ENCODE assay signal across 31 cellular contexts in the genomic region with DNA sequence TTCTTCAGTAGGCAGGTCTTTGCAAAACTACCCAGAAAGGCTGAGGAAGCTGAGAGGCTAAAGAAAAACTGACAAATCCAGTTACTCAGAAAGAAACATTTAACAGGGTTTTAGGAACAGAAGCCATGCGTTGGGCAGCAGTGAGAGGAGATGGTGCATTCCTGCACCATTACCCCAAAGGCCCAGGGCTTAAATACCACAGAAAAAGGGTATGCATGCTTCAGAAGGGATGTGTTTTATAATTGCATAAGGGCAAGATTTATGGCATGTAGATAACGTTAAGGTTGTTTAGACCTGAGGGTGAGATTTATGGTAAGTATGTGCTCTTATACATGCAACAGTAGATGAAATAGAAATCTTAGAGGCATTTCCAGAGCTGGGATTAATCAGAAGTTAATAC. TPM values are rescaled to one million over a fixed set of nuclear protein-coding genes. Genes with fewer than 3 reads are reported as not detected.
A peak's percentile ranks its signal among the peaks of the same experiment; 100 is the strongest.
DNase-seq lines count a peak whose midpoint lies in the region; ATAC-seq, FAIRE-seq and TF ChIP-seq lines count a peak whose summit lies in the region.
"Had no signal": no experiment of that assay in that cellular context is flagged by ENCODE, and none has a peak within 500 bp of the region (broad histone marks: within the 10 kb centered on the region; RNA-seq: fewer than 3 reads in every experiment).

No MANE protein-coding gene starts in this region.

- FAIRE-seq in small intestine (lab: Jason Lieb, UNC), result no peak
- FAIRE-seq: G401.6, RCC 7860 had no signal

- DNase-seq in RWPE2 (ENCODE audit: low spot score), result no peak
- peak; percentile 34 for DNase-seq in iris pigment epithelial cell (ENCODE audit: low read depth)
- DNase-seq in small intestine, result peak; percentile 11
- DNase-seq in G401 (ENCODE audit: low spot score), result no peak
- DNase-seq in HPDE6-E6E7 (ENCODE audit: extremely low spot score), result no peak
- no peak for DNase-seq in WERI-Rb-1
- DNase-seq in NCI-H446 treated with DMSO at 0.1 percent for 48 hours (lab: John Stamatoyannopoulos, UW), result no peak
- DNase-seq: activated CD4-positive, alpha-beta T cell treated with anti-CD3 and anti-CD28 coated beads for 4 hours; activated CD8-positive, alpha-beta T cell treated with anti-CD3 and anti-CD28 coated beads, Interleukin-2, amount 10 ng/mL, durations not matched to agents 7 days and 5 days; activated naive CD4-positive, alpha-beta T cell treated with anti-CD3 and anti-CD28 coated beads, Interleukin-2, amount 50 U/mL, for 16 hours; amniotic stem cell; CD8-positive, alpha-beta memory T cell; Karpas-422; midbrain; naive thymus-derived CD4-positive, alpha-beta T cell; NCI-H1417 treated with DMSO at 0.1 percent for 48 hours; NCI-H345; nucleus accumbens; psoas muscle; SIG-M5; stimulated activated CD4-positive, alpha-beta T cell treated with anti-CD3 and anti-CD28 coated beads, Interleukin-4, amount 100 ng/mL, for 24 hours; SW 1271 had no signal

- TF ChIP-seq CTCF in HEK293 (tag by site-specific recombination; IDR thresholded peaks at IDR 0.05) (no peak), RWPE2 (IDR thresholded peaks at IDR 0.05; ENCODE audit: poor library complexity, severe bottlenecking) (no peak), WERI-Rb-1 (IDR thresholded peaks at IDR 0.05; ENCODE audit: low read depth, low read length) (no peak)

- WGBS in small intestine, 3 donors, result 44 to 65% (median 62%) methylated on average over 2 of the region's 2 CpGs

- no peaks in the 10 kb centered on the region for H3K27me3 ChIP-seq in RWPE2 (ENCODE audit: insufficient read depth, poor library complexity, severe bottlenecking)
- peaks cover 0 to 3% of the 10 kb centered on the region in 2 donors for H3K27me3 ChIP-seq in small intestine (ENCODE audit: control insufficient read depth in 2 of 2, insufficient read depth in 2 of 2, low read length in 2 of 2)
- no peaks in the 10 kb centered on the region for H3K27me3 ChIP-seq in WERI-Rb-1 (ENCODE audit: insufficient read depth, low read depth, severe bottlenecking)
- H3K27me3 ChIP-seq: tibial nerve had no signal

- CTCF ChIA-PET in HEK293 (lab: Yijun Ruan, JAX), result interaction anchor here (0.9 kb wide), 1 partner anchor 16 kb away, joined by 6 read pairs; no protein-coding TSS in a partner anchor

- peaks cover 4 to 12% of the 10 kb centered on the region in 2 experiments; a peak in 2 of 3 replicates for H3K36me3 ChIP-seq in HEK293 (ENCODE audit: control insufficient read depth in 2 of 2, insufficient read depth in 1 of 2, low read length in 2 of 2)
- H3K36me3 ChIP-seq in RWPE2 (ENCODE audit: low read depth), result peaks cover 13% of the 10 kb centered on the region
- no peaks in the 10 kb centered on the region for H3K36me3 ChIP-seq in small intestine (ENCODE audit: control insufficient read depth in 2 of 2, insufficient read depth in 2 of 2, low read length in 2 of 2)
- no peaks in the 10 kb centered on the region for H3K36me3 ChIP-seq in WERI-Rb-1
- H3K36me3 ChIP-seq: tibial nerve had no signal

- H3K27ac ChIP-seq in HEK293 (ENCODE audit: extremely low read depth, low read depth, low read length) (no peak overlapping the region), RWPE2 (ENCODE audit: poor library complexity, severe bottlenecking) (peak overlapping the region; percentile 45), small intestine (ENCODE audit: low read depth in 1 of 2, low read length in 1 of 2) (no peak overlapping the region), WERI-Rb-1 (no peak overlapping the region)
- H3K27ac ChIP-seq: HL-60, psoas muscle, tibial nerve had no signal

- POLR2A ChIA-PET in HEK293 (lab: Yijun Ruan, JAX), result no interaction called here

- peaks cover 14% of the 10 kb centered on the region; the same call in 1 of the 2 replicates for H3K4me1 ChIP-seq in HEK293 (ENCODE audit: control insufficient read depth, insufficient read depth, low read length)
- H3K4me1 ChIP-seq in RWPE2 (ENCODE audit: insufficient read depth, poor library complexity, severe bottlenecking), result peaks cover 20% of the 10 kb centered on the region
- no peaks in the 10 kb centered on the region for H3K4me1 ChIP-seq in small intestine (ENCODE audit: control insufficient read depth in 2 of 2, insufficient read depth in 1 of 2, low read depth in 1 of 2, low read length in 1 of 2)
- H3K4me1 ChIP-seq: psoas muscle had no signal

- H3K9me3 ChIP-seq in HEK293 (ENCODE audit: control insufficient read depth, insufficient read depth, low read depth, low read length) (no peaks in the 10 kb centered on the region), RWPE2 (ENCODE audit: severe bottlenecking) (no peaks in the 10 kb centered on the region), small intestine (ENCODE audit: control insufficient read depth, low read depth) (no peaks in the 10 kb centered on the region), WERI-Rb-1 (ENCODE audit: severe bottlenecking) (no peaks in the 10 kb centered on the region)
- H3K9me3 ChIP-seq: psoas muscle, tibial nerve had no signal

- peak; percentile 13; the same call in 1 of the 3 replicates for ATAC-seq in RWPE2 (ENCODE audit: low read depth)
- ATAC-seq: activated CD8-positive, alpha-beta T cell treated with anti-CD3 and anti-CD28 coated beads, Interleukin-2, amount 10 ng/mL, durations not matched to agents 7 days and 5 days; activated T-helper 17 cell treated with anti-CD3 and anti-CD28 coated beads, Interleukin-2, amount 50 U/mL, for 72 hours; GM23338; naive thymus-derived CD4-positive, alpha-beta T cell; psoas muscle; sciatic nerve had no signal

- H3K4me3 ChIP-seq in HEK293 (ENCODE audit: low read depth, low read length), result no peak overlapping the region
- no peak overlapping the region for H3K4me3 ChIP-seq in RWPE2 (ENCODE audit: severe bottlenecking)
- no peak overlapping the region for H3K4me3 ChIP-seq in small intestine (ENCODE audit: low read depth in 1 of 2, low read length in 2 of 2)
- H3K4me3 ChIP-seq in WERI-Rb-1 (ENCODE audit: low read depth, low read length), result no peak overlapping the region
- H3K4me3 ChIP-seq: GM23338, psoas muscle, tibial nerve had no signal

- in situ Hi-C loops in G401 (cut with HindIII; ENCODE audit: low sequenced_read_pairs), result no loop called here

TF ChIP-seq in HEK293, 187 proteins besides CTCF, POLR2A, EP300 and RAD21 (continues in another document):
- TF ChIP-seq ZNF843 (tag by site-specific recombination; IDR thresholded peaks at IDR 0.05) (peak; percentile 61; the same call in 1 of the 2 replicates), ZNF416 (tag by site-specific recombination; IDR thresholded peaks at IDR 0.05) (no peak), GLIS2 (tag by site-specific recombination; IDR thresholded peaks at IDR 0.05) (no peak), ZNF239 (tag by site-specific recombination; IDR thresholded peaks at IDR 0.05) (no peak), ZNF701 (tag by site-specific recombination; IDR thresholded peaks at IDR 0.05) (no peak), FEZF1 (tag by site-specific recombination; IDR thresholded peaks at IDR 0.05) (peak; percentile 49), TRIM28 (IDR thresholded peaks at IDR 0.05; ENCODE audit: borderline replicate concordance, low read length) (peak; percentile 72; the same call in 1 of the 2 replicates), ZNF274 (IDR thresholded peaks at IDR 0.05; ENCODE audit: low read length) (no peak), ZNF274 (tag by site-specific recombination; IDR thresholded peaks at IDR 0.05; ENCODE audit: borderline replicate concordance) (no peak), PRDM10 (tag by site-specific recombination; IDR thresholded peaks at IDR 0.05) (peak; percentile 66), ZNF624 (tag by site-specific recombination; IDR thresholded peaks at IDR 0.05) (no peak), SP3 (tag by site-specific recombination; IDR thresholded peaks at IDR 0.05) (no peak)
- TF ChIP-seq, protein P1, sequence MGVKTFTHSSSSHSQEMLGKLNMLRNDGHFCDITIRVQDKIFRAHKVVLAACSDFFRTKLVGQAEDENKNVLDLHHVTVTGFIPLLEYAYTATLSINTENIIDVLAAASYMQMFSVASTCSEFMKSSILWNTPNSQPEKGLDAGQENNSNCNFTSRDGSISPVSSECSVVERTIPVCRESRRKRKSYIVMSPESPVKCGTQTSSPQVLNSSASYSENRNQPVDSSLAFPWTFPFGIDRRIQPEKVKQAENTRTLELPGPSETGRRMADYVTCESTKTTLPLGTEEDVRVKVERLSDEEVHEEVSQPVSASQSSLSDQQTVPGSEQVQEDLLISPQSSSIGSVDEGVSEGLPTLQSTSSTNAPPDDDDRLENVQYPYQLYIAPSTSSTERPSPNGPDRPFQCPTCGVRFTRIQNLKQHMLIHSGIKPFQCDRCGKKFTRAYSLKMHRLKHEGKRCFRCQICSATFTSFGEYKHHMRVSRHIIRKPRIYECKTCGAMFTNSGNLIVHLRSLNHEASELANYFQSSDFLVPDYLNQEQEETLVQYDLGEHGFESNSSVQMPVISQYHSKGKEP (tag by site-specific recombination; IDR thresholded peaks at IDR 0.05), result peak; percentile 59

RNA-seq across cellular contexts. Expression of gene C3orf52, which starts 10.0 kb away (rescaled TPM):
- polyA plus RNA-seq in small intestine, result 1 to 10 TPM; 3.8 to 5.9 (median 4.5) TPM
- not detected in 2 replicates for total RNA-seq in G401 (2014; rRNA removed; shearing (Covaris generic))

RNA-seq across cellular contexts. Expression of gene GCSAM, which starts 36.9 kb away (rescaled TPM):
- 1 to 10 TPM in 1 of 3 donors, under 1 TPM in 1, not detected in 1; 0.54 to 1.3 TPM for polyA plus RNA-seq in small intestine
- not detected in 2 replicates for total RNA-seq in G401 (2014; rRNA removed; shearing (Covaris generic))
- total RNA-seq: GM23338, psoas muscle had no signal
- polyA plus RNA-seq: BJ had no signal

Comparison
In these comparisons a context has a peak if more than half of its experiments do, and no peak if none do; other contexts are left out.
1. DNase-seq: peak in iris pigment epithelial cell (single experiment) and small intestine (single experiment); none in RWPE2 (single experiment), G401 (single experiment), HPDE6-E6E7 (single experiment), WERI-Rb-1 (single experiment) and NCI-H446 treated with DMSO at 0.1 percent for 48 hours (single experiment).